In the genomic region with DNA sequence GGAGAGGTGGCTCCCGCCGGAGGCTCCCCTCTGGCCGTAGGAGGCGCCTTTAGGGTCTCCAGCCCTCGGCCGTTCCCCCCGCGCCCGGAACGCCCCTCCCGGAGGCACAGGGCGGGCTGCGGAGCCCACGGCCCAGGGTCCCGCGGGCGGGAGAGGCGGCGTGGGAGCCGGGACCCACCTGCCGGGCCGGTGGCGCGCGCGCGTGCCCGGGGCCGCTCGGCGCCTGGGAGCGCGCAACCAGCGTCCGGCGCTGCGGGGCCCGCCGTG, we compare ENCODE assay signal across 8 cellular contexts.
DNase-seq lines count a peak whose midpoint lies in the region; ATAC-seq and TF ChIP-seq lines count a peak whose summit lies in the region.

A gene with protein sequence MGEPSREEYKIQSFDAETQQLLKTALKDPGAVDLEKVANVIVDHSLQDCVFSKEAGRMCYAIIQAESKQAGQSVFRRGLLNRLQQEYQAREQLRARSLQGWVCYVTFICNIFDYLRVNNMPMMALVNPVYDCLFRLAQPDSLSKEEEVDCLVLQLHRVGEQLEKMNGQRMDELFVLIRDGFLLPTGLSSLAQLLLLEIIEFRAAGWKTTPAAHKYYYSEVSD (minus strand): TSS at position 266 of the 267 bp plus-strand sequence. CDS start 1,036 bp downstream, outside the sequence.

- no peaks in the 10 kb centered on the region for H3K27me3 Mint-ChIP-seq in effector memory CD8-positive, alpha-beta T cell

- peaks cover 20 to 22% of the 10 kb centered on the region in 2 donors for H3K4me1 Mint-ChIP-seq in effector memory CD8-positive, alpha-beta T cell (ENCODE audit: low read depth in 2 of 2)

- H3K9ac ChIP-seq in NT2/D1 (ENCODE audit: insufficient read length, low read depth), result peak within 1 kb of the TSS; percentile 96
- peak within 1 kb of the TSS; percentile 90 for H3K9ac ChIP-seq in mucosa of stomach (ENCODE audit: low read length)

- TF ChIP-seq POLR2A in GM18951 (IDR thresholded peaks at IDR 0.05; ENCODE audit: extremely low read depth, insufficient read depth, insufficient read length), result peak; percentile 65

- H3K36me3 ChIP-seq in NT2/D1 (ENCODE audit: insufficient read depth, insufficient read length, low read length) (peaks cover 43% of the 10 kb centered on the region), mucosa of stomach (ENCODE audit: control insufficient read depth, insufficient read depth, low read length) (no peaks in the 10 kb centered on the region)

- in situ Hi-C loops in GM18951 (cut with MboI; ENCODE audit: low sequenced_read_pairs, unreplicated experiment), result no loop called here

- DNase-seq in NT2/D1 (ENCODE audit: low read depth, low spot score), result no peak
- DNase-seq in effector memory CD8-positive, alpha-beta T cell, result no peak
- DNase-seq in COLO668 (lab: John Stamatoyannopoulos, UW; ENCODE audit: unreplicated experiment), result no peak
- no peak for DNase-seq in D341Med (ENCODE audit: low spot score)
- no peak for DNase-seq in effector CD4-positive, alpha-beta T cell
- DNase-seq in NCI-H446 (lab: John Stamatoyannopoulos, UW), result no peak

- H3K4me3 ChIP-seq in NT2/D1 (ENCODE audit: insufficient read length, low read depth), result peak within 1 kb of the TSS; percentile 84
- peak within 1 kb of the TSS; percentile 96 for H3K4me3 ChIP-seq in mucosa of stomach (ENCODE audit: low read length)

- peak within 1 kb of the TSS; percentile 83 to 86 for H3K4me3 Mint-ChIP-seq in effector memory CD8-positive, alpha-beta T cell

- no peak for ATAC-seq in effector memory CD8-positive, alpha-beta T cell (replicated peaks)

- peaks cover 13% of the 10 kb centered on the region for H3K27me3 ChIP-seq in NT2/D1 (ENCODE audit: insufficient read depth, insufficient read length)
- H3K27me3 ChIP-seq in mucosa of stomach (ENCODE audit: control insufficient read depth, insufficient read depth, low read length), result no peaks in the 10 kb centered on the region

- peaks cover 19% of the 10 kb centered on the region for H3K4me1 ChIP-seq in NT2/D1 (ENCODE audit: insufficient read depth, insufficient read length)
- peaks cover 29% of the 10 kb centered on the region for H3K4me1 ChIP-seq in mucosa of stomach (ENCODE audit: control insufficient read depth, insufficient read depth, low read length)

- no peaks in the 10 kb centered on the region for H3K9me3 ChIP-seq in NT2/D1 (ENCODE audit: insufficient read depth, low read length)
- H3K9me3 ChIP-seq in mucosa of stomach (ENCODE audit: control insufficient read depth, low read length), result no peaks in the 10 kb centered on the region

- H3K9me3 Mint-ChIP-seq in effector memory CD8-positive, alpha-beta T cell, result no peaks in the 10 kb centered on the region

- H3K27ac Mint-ChIP-seq in effector memory CD8-positive, alpha-beta T cell, result peak within 1 kb of the TSS; percentile 84 to 87

- peaks cover 15% of the 10 kb centered on the region for H3K36me3 Mint-ChIP-seq in effector memory CD8-positive, alpha-beta T cell (ENCODE audit: insufficient read depth)
